In the genomic region with DNA sequence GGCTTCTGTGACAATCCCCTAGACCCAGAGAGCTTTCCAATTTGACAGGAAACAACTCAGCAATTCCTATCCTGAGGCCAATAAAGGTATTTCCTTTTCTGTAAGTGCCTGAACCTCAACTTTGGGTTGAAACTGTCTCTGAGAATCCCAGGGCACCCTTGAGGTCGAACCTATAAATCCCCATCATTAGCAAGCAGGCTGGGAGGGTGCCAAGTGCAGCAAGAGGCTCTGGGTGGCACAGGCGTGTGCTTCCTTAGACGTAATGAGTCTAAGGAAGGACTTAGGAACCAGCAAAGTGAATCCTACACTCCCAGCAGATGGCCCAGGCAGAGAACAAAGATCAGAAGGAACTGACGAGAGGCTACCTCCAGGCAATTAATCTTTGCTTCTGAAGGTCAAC, we compare ENCODE assay signal across 16 cellular contexts.
DNase-seq lines count a peak whose midpoint lies in the region; TF ChIP-seq lines count a peak whose summit lies in the region.
"Had no signal": no experiment of that assay in that cellular context is flagged by ENCODE, and none has a peak within 500 bp of the region (broad histone marks: within the 10 kb centered on the region; RNA-seq: fewer than 3 reads in every experiment).

No MANE protein-coding gene starts in this region.

- POLR2A ChIA-PET in CD4-positive, alpha-beta memory T cell (lab: Charles Lee; ENCODE audit: partially characterized antibody), result no interaction called here

- H3K4me1 Mint-ChIP-seq in osteocyte (ENCODE audit: unreplicated experiment), result peaks cover 66% of the 10 kb centered on the region
- H3K4me1 Mint-ChIP-seq in CD4-positive, alpha-beta memory T cell, result no peaks in the 10 kb centered on the region
- H3K4me1 Mint-ChIP-seq: CD8-positive, alpha-beta memory T cell had no signal

- CTCF ChIA-PET in CD4-positive, alpha-beta memory T cell (lab: Charles Lee; ENCODE audit: partially characterized antibody), result interaction anchor here (1.7 kb wide), 1 partner anchor 10 kb away, joined by 7 read pairs; no protein-coding TSS in a partner anchor

- peaks cover 10% of the 10 kb centered on the region for H3K36me3 Mint-ChIP-seq in osteocyte (ENCODE audit: unreplicated experiment)
- no peaks in the 10 kb centered on the region for H3K36me3 Mint-ChIP-seq in CD4-positive, alpha-beta memory T cell
- H3K36me3 Mint-ChIP-seq: CD8-positive, alpha-beta memory T cell had no signal

- no peak overlapping the region for H3K27ac ChIP-seq in SK-N-MC
- peak overlapping the region; percentile 77 for H3K27ac ChIP-seq in fibroblast of lung (ENCODE audit: insufficient read depth, low read length)
- H3K27ac ChIP-seq in CD4-positive, alpha-beta memory T cell (ENCODE audit: low read depth, low read length), result no peak overlapping the region

- DNase-seq in Daoy (ENCODE audit: low read depth) (peak; percentile 54), SK-N-MC (ENCODE audit: low read depth, low spot score) (peak; percentile 6), fibroblast of lung (ENCODE audit: low read depth in 2 of 2) (no peak), osteocyte (ENCODE audit: extremely low spot score, unreplicated experiment) (no peak), G401 (ENCODE audit: low spot score) (no peak)
- DNase-seq in activated CD8-positive, alpha-beta memory T cell treated with anti-CD3 and anti-CD28 coated beads, Interleukin-2, amount 50 U/mL, for 48 hours, result no peak
- DNase-seq in stimulated activated CD4-positive, alpha-beta T cell treated with anti-CD3 and anti-CD28 coated beads, Interleukin-4, amount 100 ng/mL, for 4 hours, result no peak
- no peak for DNase-seq in CD4-positive, alpha-beta memory T cell
- DNase-seq: activated CD4-positive, alpha-beta T cell treated with anti-CD3 and anti-CD28 coated beads, Interleukin-2, amount 50 U/mL, for 1 hour; CD8-positive, alpha-beta memory T cell; DND-41; hypothalamus; mesendoderm; MV-4-11; NCI-H187 treated with DMSO at 0.1 percent for 48 hours; stimulated activated CD4-positive, alpha-beta T cell treated with anti-CD3 and anti-CD28 coated beads, Interleukin-12 subunit alpha, Interleukin-12 subunit beta, amount 100 ng/mL, for 4 hours had no signal

- H3K9me3 Mint-ChIP-seq in osteocyte (ENCODE audit: unreplicated experiment), result no peaks in the 10 kb centered on the region
- H3K9me3 Mint-ChIP-seq in CD4-positive, alpha-beta memory T cell, result no peaks in the 10 kb centered on the region
- H3K9me3 Mint-ChIP-seq: CD8-positive, alpha-beta memory T cell had no signal

- in situ Hi-C loops in G401 (cut with HindIII; ENCODE audit: low sequenced_read_pairs), result no loop called here

- H4K20me1 ChIP-seq in fibroblast of lung (ENCODE audit: control insufficient read depth, extremely low read depth, insufficient read depth, low read length), result no peaks in the 10 kb centered on the region

- no peak overlapping the region for H3K4me2 ChIP-seq in fibroblast of lung (ENCODE audit: extremely low read depth, insufficient read depth, low read length)

- no peak overlapping the region for H2AFZ ChIP-seq in fibroblast of lung (ENCODE audit: low read length)

- TF ChIP-seq CTCF in fibroblast of lung (conservative IDR thresholded peaks at IDR 0.05 in 1 of 2, IDR thresholded peaks at IDR 0.05 in 1 of 2; ENCODE audit: low read depth in 1 of 2, low read length in 2 of 2) (no peak), osteocyte (IDR thresholded peaks at IDR 0.05) (no peak)

- intact Hi-C loops in CD4-positive, alpha-beta memory T cell (cut with micrococcal nuclease), result no loop called here

- H3K36me3 ChIP-seq in SK-N-MC (ENCODE audit: insufficient read depth, low read length) (no peaks in the 10 kb centered on the region), fibroblast of lung (ENCODE audit: control insufficient read depth, insufficient read depth, low read length) (no peaks in the 10 kb centered on the region)
- no peaks in the 10 kb centered on the region for H3K36me3 ChIP-seq in CD4-positive, alpha-beta memory T cell (ENCODE audit: insufficient read depth, low read length)

- H3K27me3 Mint-ChIP-seq in osteocyte (ENCODE audit: unreplicated experiment), result no peaks in the 10 kb centered on the region
- peaks cover 0 to 4% of the 10 kb centered on the region in 2 donors for H3K27me3 Mint-ChIP-seq in CD4-positive, alpha-beta memory T cell

- H3K9ac ChIP-seq in SK-N-MC (ENCODE audit: insufficient read length) (no peak overlapping the region), fibroblast of lung (ENCODE audit: insufficient read depth, low read length) (no peak overlapping the region)

- no peak overlapping the region for H3K4me3 Mint-ChIP-seq in osteocyte (ENCODE audit: unreplicated experiment)
- H3K4me3 Mint-ChIP-seq in CD4-positive, alpha-beta memory T cell, result no peak overlapping the region
- H3K4me3 Mint-ChIP-seq: CD8-positive, alpha-beta memory T cell had no signal

- H3K9me3 ChIP-seq in SK-N-MC (ENCODE audit: low read depth, low read length) (no peaks in the 10 kb centered on the region), fibroblast of lung (ENCODE audit: control insufficient read depth, insufficient read depth, low read depth, low read length) (no peaks in the 10 kb centered on the region)
- no peaks in the 10 kb centered on the region for H3K9me3 ChIP-seq in CD4-positive, alpha-beta memory T cell (ENCODE audit: control insufficient read depth in 1 of 2, low read length in 2 of 2)

- peak overlapping the region; percentile 92 for H3K27ac Mint-ChIP-seq in osteocyte (ENCODE audit: unreplicated experiment)
- no peak overlapping the region for H3K27ac Mint-ChIP-seq in CD4-positive, alpha-beta memory T cell
- H3K27ac Mint-ChIP-seq: CD8-positive, alpha-beta memory T cell had no signal

- H3K4me3 ChIP-seq in SK-N-MC (no peak overlapping the region), fibroblast of lung (replicated peaks in 1 of 4; ENCODE audit: control extremely low read depth in 1 of 4, insufficient read depth in 1 of 4, low read depth in 3 of 4, low read length in 4 of 4) (no peak overlapping the region)
- H3K4me3 ChIP-seq in CD4-positive, alpha-beta memory T cell (ENCODE audit: low read length in 2 of 2), result no peak overlapping the region

- H3K27me3 ChIP-seq in fibroblast of lung (ENCODE audit: control insufficient read depth, insufficient read depth, low read length), result no peaks in the 10 kb centered on the region
- no peaks in the 10 kb centered on the region for H3K27me3 ChIP-seq in CD4-positive, alpha-beta memory T cell (ENCODE audit: insufficient read depth, low read length)

- H3K79me2 ChIP-seq in fibroblast of lung (ENCODE audit: control insufficient read depth, insufficient read depth, low read length), result no peaks in the 10 kb centered on the region

- peaks cover 13% of the 10 kb centered on the region for H3K4me1 ChIP-seq in fibroblast of lung (ENCODE audit: control insufficient read depth, extremely low read depth, insufficient read depth, low read length)
- no peaks in the 10 kb centered on the region for H3K4me1 ChIP-seq in CD4-positive, alpha-beta memory T cell (ENCODE audit: insufficient read depth, low read length)

Comparison
In these comparisons a context has a peak if more than half of its experiments do, and no peak if none do; other contexts are left out.
1. DNase-seq: peak in Daoy (single experiment) and SK-N-MC (single experiment); none in fibroblast of lung (0 of 2), osteocyte (single experiment), activated CD8-positive, alpha-beta memory T cell treated with anti-CD3 and anti-CD28 coated beads, Interleukin-2, amount 50 U/mL, for 48 hours (single experiment), stimulated activated CD4-positive, alpha-beta T cell treated with anti-CD3 and anti-CD28 coated beads, Interleukin-4, amount 100 ng/mL, for 4 hours (0 of 2), G401 (single experiment) and CD4-positive, alpha-beta memory T cell (0 of 5).